ENCODE assay signal across 9 cellular contexts in the genomic region with DNA sequence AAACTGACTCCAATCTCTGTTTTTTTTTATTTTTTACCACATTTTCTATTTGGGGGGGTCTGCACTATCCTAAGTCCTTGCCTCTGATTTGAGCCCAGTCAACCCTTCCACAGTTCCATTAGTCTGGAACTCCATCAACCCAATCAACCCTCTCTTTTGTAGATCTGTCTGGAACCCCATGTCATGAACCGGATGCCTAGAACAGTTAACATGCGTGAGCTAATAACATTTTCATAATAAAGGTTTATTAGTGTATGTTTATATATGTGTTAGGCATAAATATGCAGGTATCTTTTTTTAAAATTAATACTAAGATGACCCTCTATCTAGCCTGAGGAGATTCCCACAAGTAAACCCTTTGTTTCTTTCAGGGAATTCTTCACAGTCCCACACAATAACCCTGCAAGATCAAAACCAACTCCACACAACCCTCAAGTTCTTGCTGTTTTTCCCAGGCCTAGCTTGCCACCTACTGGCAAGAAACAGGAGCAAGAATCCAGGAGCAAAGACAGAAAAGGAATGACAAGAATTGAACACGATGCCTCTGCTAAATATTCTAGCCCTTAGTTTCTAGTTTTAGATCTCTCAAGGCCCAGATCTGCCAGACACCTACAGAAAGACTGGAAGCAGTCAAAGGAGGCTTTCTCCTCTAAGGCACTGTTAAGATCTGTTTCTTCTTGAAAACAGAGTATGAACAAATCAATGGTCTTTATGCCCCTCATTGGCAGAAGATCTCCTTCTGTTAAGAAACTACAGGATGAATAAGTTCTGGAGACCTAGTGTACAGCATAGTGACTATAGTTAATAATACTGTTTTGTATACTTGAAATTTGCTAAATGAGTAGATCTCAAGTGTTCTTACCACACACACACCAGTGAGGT.
A peak's percentile ranks its signal among the peaks of the same experiment; 100 is the strongest.
DNase-seq lines count a peak whose midpoint lies in the region; ATAC-seq lines count a peak whose summit lies in the region.
"Had no signal": no experiment of that assay in that cellular context is flagged by ENCODE, and none has a peak within 500 bp of the region (broad histone marks: within the 10 kb centered on the region; RNA-seq: fewer than 3 reads in every experiment).

No MANE protein-coding gene starts in this region.

- intact Hi-C loops in posterior vena cava (cut with DNase I), result no loop called here

- no peaks in the 10 kb centered on the region for H3K36me3 Mint-ChIP-seq in T-helper 17 cell (ENCODE audit: low read depth)
- H3K36me3 Mint-ChIP-seq: activated naive CD4-positive, alpha-beta T cell treated with anti-CD3 and anti-CD28 coated beads, Interleukin-2, amount 50 U/mL, for 24 hours had no signal

- H3K4me3 Mint-ChIP-seq in T-helper 17 cell, result no peak overlapping the region
- H3K4me3 Mint-ChIP-seq: activated naive CD4-positive, alpha-beta T cell treated with anti-CD3 and anti-CD28 coated beads, Interleukin-2, amount 50 U/mL, for 24 hours had no signal

- DNase-seq in DMS114 treated with DMSO at 0.1 percent for 48 hours (lab: John Stamatoyannopoulos, UW; ENCODE audit: unreplicated experiment), result peak; percentile 48
- DNase-seq in NCI-H774 (lab: John Stamatoyannopoulos, UW), result peak; percentile 29
- DNase-seq in cerebellar cortex (ENCODE audit: low spot score), result peak; percentile 68
- DNase-seq in lung microvascular endothelial cell (ENCODE audit: low read depth in 2 of 2), result peak; percentile 35 to 67
- DNase-seq in T-helper 17 cell, result no peak
- DNase-seq in posterior vena cava (ENCODE audit: low spot score), result no peak

- H3K27ac Mint-ChIP-seq in T-helper 17 cell, result no peak overlapping the region
- H3K27ac Mint-ChIP-seq: activated naive CD4-positive, alpha-beta T cell treated with anti-CD3 and anti-CD28 coated beads, Interleukin-2, amount 50 U/mL, for 24 hours had no signal

- peaks cover 8% of the 10 kb centered on the region for H3K4me1 Mint-ChIP-seq in T-helper 17 cell

- no peaks in the 10 kb centered on the region for H3K9me3 ChIP-seq in T-helper 17 cell (ENCODE audit: control insufficient read depth, low read length, poor library complexity, severe bottlenecking)

- ATAC-seq in GM18867 (IDR thresholded peaks at IDR 0.05; ENCODE audit: unreplicated experiment) (peak; percentile 48), HG03095 (IDR thresholded peaks at IDR 0.05; ENCODE audit: unreplicated experiment) (peak; percentile 29), T-helper 17 cell (no peak)

- H3K27me3 Mint-ChIP-seq in T-helper 17 cell, result peaks cover 42% of the 10 kb centered on the region

Comparison
In these comparisons a context has a peak if more than half of its experiments do, and no peak if none do; other contexts are left out.
1. DNase-seq: peak in DMS114 treated with DMSO at 0.1 percent for 48 hours (single experiment), NCI-H774 (single experiment), cerebellar cortex (single experiment) and lung microvascular endothelial cell (2 of 2); none in T-helper 17 cell (0 of 3) and posterior vena cava (single experiment).